ENCODE assay signal across 1 cellular context in genomic region chr16:79867425-79867997, GRCh38.
A peak's percentile ranks its signal among the peaks of the same experiment; 100 is the strongest.
TF ChIP-seq lines count a peak whose summit lies in the region.

No MANE protein-coding gene starts in this region.

TF ChIP-seq in K562, 482 proteins besides CTCF, POLR2A, EP300 and RAD21 (continued from another document and continues in another):
- TF ChIP-seq CREB5 (CRISPR knock-in tag; IDR thresholded peaks at IDR 0.05) (0 out of 2 replicates have a peak, but pooled peaks have one; percentile 13), ZBTB9 (CRISPR knock-in tag; IDR thresholded peaks at IDR 0.05) (0 out of 2 replicates have a peak, but pooled peaks have one; percentile 58), PTTG1 (tag; IDR thresholded peaks at IDR 0.05; ENCODE audit: low read depth) (no peak), CAMTA2 (CRISPR knock-in tag; conservative IDR thresholded peaks at IDR 0.05) (no peak), RBM14 (IDR thresholded peaks at IDR 0.05; ENCODE audit: borderline replicate concordance, insufficient read depth, low read depth, low read length) (no peak), ZNF766 (CRISPR knock-in tag; conservative IDR thresholded peaks at IDR 0.05) (peak; percentile 74; the same call in 1 of the 2 replicates), ZNF644 (tag; IDR thresholded peaks at IDR 0.05; ENCODE audit: low read depth) (peak; percentile 69; the same call in 1 of the 2 replicates), ZNF79 (CRISPR knock-in tag; IDR thresholded peaks at IDR 0.05; ENCODE audit: low read depth) (0 out of 2 replicates have a peak, but pooled peaks have one; percentile 38), MLLT1 (IDR thresholded peaks at IDR 0.05) (no peak), ZNF740 (CRISPR knock-in tag; IDR thresholded peaks at IDR 0.05) (no peak), ZNF740 (tag; IDR thresholded peaks at IDR 0.05) (peak in 1 of 2 experiments; percentile 59; a peak in 1 of 4 replicates), E2F1 (CRISPR knock-in tag; IDR thresholded peaks at IDR 0.05) (no peak), HIVEP1 (CRISPR knock-in tag; IDR thresholded peaks at IDR 0.05) (0 out of 2 replicates have a peak, but pooled peaks have one; percentile 19), BRD9 (IDR thresholded peaks at IDR 0.05; ENCODE audit: low read depth, partially characterized antibody) (no peak), PYGO2 (tag; IDR thresholded peaks at IDR 0.05) (peak; percentile 23; the same call in 1 of the 2 replicates), ZKSCAN8 (CRISPR knock-in tag; IDR thresholded peaks at IDR 0.05) (0 out of 2 replicates have a peak, but pooled peaks have one; percentile 24), ZNF589 (CRISPR knock-in tag; IDR thresholded peaks at IDR 0.05; ENCODE audit: low read depth) (peak; percentile 61; the same call in 1 of the 2 replicates), SMAD4 (CRISPR knock-in tag; conservative IDR thresholded peaks at IDR 0.05) (0 out of 2 replicates have a peak, but pooled peaks have one; percentile 26), KLF6 (CRISPR knock-in tag; IDR thresholded peaks at IDR 0.05; ENCODE audit: borderline replicate concordance) (peak; percentile 74; the same call in 1 of the 2 replicates), L3MBTL2 (IDR thresholded peaks at IDR 0.05) (0 out of 2 replicates have a peak, but pooled peaks have one; percentile 18), POLR2H (tag; IDR thresholded peaks at IDR 0.05; ENCODE audit: low read depth) (0 out of 2 replicates have a peak, but pooled peaks have one; percentile 0), GTF2A2 (tag; IDR thresholded peaks at IDR 0.05) (peak; percentile 4), MEF2A (IDR thresholded peaks at IDR 0.05; ENCODE audit: control insufficient read depth, low read depth, low read length) (no peak), ZNF778 (CRISPR knock-in tag; IDR thresholded peaks at IDR 0.05) (no peak), ZNF444 (CRISPR knock-in tag; IDR thresholded peaks at IDR 0.05) (peak; percentile 53; the same call in 1 of the 2 replicates), ZNF639 (CRISPR knock-in tag; conservative IDR thresholded peaks at IDR 0.05 in 1 of 2, IDR thresholded peaks at IDR 0.05 in 1 of 2) (peak in 1 of 2 experiments; percentile 49; a peak in 1 of 4 replicates), ZFP1 (CRISPR knock-in tag; IDR thresholded peaks at IDR 0.05) (0 out of 2 replicates have a peak, but pooled peaks have one; percentile 12), VEZF1 (CRISPR knock-in tag; IDR thresholded peaks at IDR 0.05) (peak; percentile 16; the same call in 1 of the 2 replicates), ZNF584 (CRISPR knock-in tag; IDR thresholded peaks at IDR 0.05; ENCODE audit: low read depth) (peak; percentile 74; the same call in 1 of the 2 replicates), ZNF311 (CRISPR knock-in tag; IDR thresholded peaks at IDR 0.05) (peak; percentile 81), ZHX1 (conservative IDR thresholded peaks at IDR 0.05; ENCODE audit: low read length) (no peak), ZNF592 (IDR thresholded peaks at IDR 0.05) (peak; percentile 66), NR2C1 (IDR thresholded peaks at IDR 0.05) (0 out of 2 replicates have a peak, but pooled peaks have one; percentile 12), NR2C1 (tag; IDR thresholded peaks at IDR 0.05) (peak; percentile 39; the same call in 1 of the 2 replicates), ZNF134 (CRISPR knock-in tag; conservative IDR thresholded peaks at IDR 0.05) (no peak), ZNF395 (CRISPR knock-in tag; IDR thresholded peaks at IDR 0.05) (peak; percentile 76)
